In genomic region chr1:27832762-27833161, GRCh38 we compare ENCODE assay signal across 11 cellular contexts. TPM values are rescaled to one million over a fixed set of nuclear protein-coding genes. Genes with fewer than 3 reads are reported as not detected.
DNase-seq lines count a peak whose midpoint lies in the region; ATAC-seq and TF ChIP-seq lines count a peak whose summit lies in the region.
"Had no signal": no experiment of that assay in that cellular context is flagged by ENCODE, and none has a peak within 500 bp of the region (broad histone marks: within the 10 kb centered on the region; RNA-seq: fewer than 3 reads in every experiment).

No MANE protein-coding gene starts in this region.

- no peak for ATAC-seq in stimulated activated memory B cell treated with anti-CD40 and anti-IgM and Interleukin-4, amounts not matched to agents 10 μg/mL and 1 μg/mL and 100 μg/mL, for 72 hours
- ATAC-seq in heart right ventricle (no peak), GM21381 (IDR thresholded peaks at IDR 0.05; ENCODE audit: unreplicated experiment) (no peak)

- no peaks in the 10 kb centered on the region for H3K9me3 Mint-ChIP-seq in MCF 10A (ENCODE audit: unreplicated experiment)
- H3K9me3 Mint-ChIP-seq in stimulated activated memory B cell treated with anti-CD40 and anti-IgM and Interleukin-4, amounts not matched to agents 10 μg/mL and 1 μg/mL and 100 μg/mL, for 72 hours = no peaks in the 10 kb centered on the region

- CTCF ChIA-PET in MCF 10A (lab: Yijun Ruan, JAX) = interaction anchor here (0.6 kb wide), 1 partner anchor 376 kb away, joined by 3 read pairs; no protein-coding TSS in a partner anchor

- H3K9me3 ChIP-seq in breast epithelium (no peaks in the 10 kb centered on the region), SK-N-MC (ENCODE audit: low read depth, low read length) (no peaks in the 10 kb centered on the region), heart right ventricle (no peaks in the 10 kb centered on the region), adrenal gland (replicated peaks in 1 of 3) (no peaks in the 10 kb centered on the region)

- no TSS peak for BruUV-seq in MCF 10A (replicated peaks; lab: Mats Ljungman, UMichigan)

- POLR2A ChIA-PET in MCF 10A (lab: Yijun Ruan, JAX) = interaction anchor here (0.6 to 6.8 kb wide), 13 partner anchors 8 to 161 kb away, joined by 3 to 72 read pairs (median 5); partner anchors contain the start of genes FAM76A, IFI6, STX12 and XKR8

- H3K4me1 ChIP-seq in breast epithelium (peaks cover 5 to 14% of the 10 kb centered on the region in 2 donors), heart right ventricle (peaks cover 0 to 40% (median 22%) of the 10 kb centered on the region in 9 donors), adrenal gland (replicated peaks in 1 of 2) (peaks cover 4 to 15% of the 10 kb centered on the region in 2 donors)

- no peak for TF ChIP-seq CTCF in MCF 10A (IDR thresholded peaks at IDR 0.05; ENCODE audit: unreplicated experiment)
- no peak for TF ChIP-seq CTCF in breast epithelium (IDR thresholded peaks at IDR 0.05)
- no peak for TF ChIP-seq CTCF in heart right ventricle (IDR thresholded peaks at IDR 0.05)
- TF ChIP-seq CTCF in adrenal gland (IDR thresholded peaks at IDR 0.05) = no peak

- intact Hi-C loops in MCF 10A (cut with micrococcal nuclease) = loop anchor here (5.0 to 10.0 kb wide), 2 partner anchors 60 to 108 kb away; partner anchors contain the start of genes FAM76A and STX12
- intact Hi-C loops in breast epithelium (cut with DNase I; ENCODE audit: low total_unique reads) = no loop called here
- intact Hi-C loops in heart right ventricle (cut with DNase I) = no loop called here
- intact Hi-C loops in adrenal gland (cut with DNase I) = no loop called here

- no peaks in the 10 kb centered on the region for H3K27me3 ChIP-seq in breast epithelium
- no peaks in the 10 kb centered on the region for H3K27me3 ChIP-seq in heart right ventricle
- H3K27me3 ChIP-seq in adrenal gland = no peaks in the 10 kb centered on the region

- peak overlapping the region; percentile 55 for H3K9ac ChIP-seq in SK-N-MC (ENCODE audit: insufficient read length)

- no peaks in the 10 kb centered on the region for H3K36me3 ChIP-seq in breast epithelium
- H3K36me3 ChIP-seq in SK-N-MC (ENCODE audit: insufficient read depth, low read length) = peaks cover 42% of the 10 kb centered on the region
- H3K36me3 ChIP-seq in heart right ventricle = peaks cover 0 to 49% (median 8%) of the 10 kb centered on the region in 9 donors
- H3K36me3 ChIP-seq in adrenal gland (replicated peaks in 1 of 2) = no peaks in the 10 kb centered on the region

- no peak overlapping the region for H3K4me3 ChIP-seq in breast epithelium
- peak overlapping the region; percentile 84 for H3K4me3 ChIP-seq in SK-N-MC
- no peak overlapping the region for H3K4me3 ChIP-seq in heart right ventricle
- no peak overlapping the region for H3K4me3 ChIP-seq in adrenal gland

- DNase-seq in MCF 10A (ENCODE audit: unreplicated experiment) (peak; percentile 59), breast epithelium (ENCODE audit: low spot score in 2 of 2) (no peak), SK-N-MC (ENCODE audit: low read depth, low spot score) (no peak), fibroblast of peridontal ligament (ENCODE audit: extremely low read depth) (peak; percentile 21), heart right ventricle (no peak), adrenal gland (no peak)
- DNase-seq: NCI-H1694 treated with DMSO at 0.1 percent for 48 hours, posterior cingulate gyrus, RPMI8226 had no signal

- H3K36me3 Mint-ChIP-seq in MCF 10A (ENCODE audit: insufficient read depth, unreplicated experiment) = peaks cover 47% of the 10 kb centered on the region
- H3K36me3 Mint-ChIP-seq in stimulated activated memory B cell treated with anti-CD40 and anti-IgM and Interleukin-4, amounts not matched to agents 10 μg/mL and 1 μg/mL and 100 μg/mL, for 72 hours = peaks cover 8% of the 10 kb centered on the region

- peak overlapping the region; percentile 90 for H3K4me3 Mint-ChIP-seq in MCF 10A (ENCODE audit: unreplicated experiment)
- peak overlapping the region; percentile 5 for H3K4me3 Mint-ChIP-seq in stimulated activated memory B cell treated with anti-CD40 and anti-IgM and Interleukin-4, amounts not matched to agents 10 μg/mL and 1 μg/mL and 100 μg/mL, for 72 hours

- WGBS in heart right ventricle, 2 donors = 87 to 91% methylated on average over 2 of the region's 2 CpGs
- 85 to 94% (median 87%) methylated on average over 2 of the region's 2 CpGs for WGBS in adrenal gland, 4 donors

- peak overlapping the region; percentile 95 for H3K27ac Mint-ChIP-seq in MCF 10A (ENCODE audit: low read depth, unreplicated experiment)
- no peak overlapping the region for H3K27ac Mint-ChIP-seq in stimulated activated memory B cell treated with anti-CD40 and anti-IgM and Interleukin-4, amounts not matched to agents 10 μg/mL and 1 μg/mL and 100 μg/mL, for 72 hours

- no peaks in the 10 kb centered on the region for H3K27me3 Mint-ChIP-seq in MCF 10A (ENCODE audit: insufficient read depth, unreplicated experiment)
- H3K27me3 Mint-ChIP-seq in stimulated activated memory B cell treated with anti-CD40 and anti-IgM and Interleukin-4, amounts not matched to agents 10 μg/mL and 1 μg/mL and 100 μg/mL, for 72 hours = no peaks in the 10 kb centered on the region

- H3K27ac ChIP-seq in breast epithelium (no peak overlapping the region), SK-N-MC (peak overlapping the region; percentile 80), heart right ventricle (no peak overlapping the region), adrenal gland (no peak overlapping the region)

- TF ChIP-seq POLR2A in breast epithelium (IDR thresholded peaks at IDR 0.05) (no peak), adrenal gland (IDR thresholded peaks at IDR 0.05) (no peak)

- H3K4me1 Mint-ChIP-seq in MCF 10A (ENCODE audit: insufficient read depth, unreplicated experiment) = peaks cover 15% of the 10 kb centered on the region
- H3K4me1 Mint-ChIP-seq in stimulated activated memory B cell treated with anti-CD40 and anti-IgM and Interleukin-4, amounts not matched to agents 10 μg/mL and 1 μg/mL and 100 μg/mL, for 72 hours = peaks cover 26% of the 10 kb centered on the region

RNA-seq across cellular contexts. Expression of gene PPP1R8, which starts 2.2 kb away (rescaled TPM):
- 48.6 and 51.1 TPM in 2 replicates for total RNA-seq in MCF 10A (2022)
- 10 to 100 TPM; 36.1 to 43.5 (median 37.9) TPM for total RNA-seq in breast epithelium
- total RNA-seq in heart right ventricle = 10 to 100 TPM; 19.2 to 33.4 (median 26.2) TPM
- 10 to 100 TPM; 13.9 to 24.8 TPM for polyA plus RNA-seq in heart right ventricle
- total RNA-seq in adrenal gland = 10 to 100 TPM; 20.7 to 63.5 (median 30.4) TPM
- polyA plus RNA-seq in adrenal gland = 10 to 100 TPM; 16.9 to 45.0 (median 19.6) TPM

RNA-seq across cellular contexts. Expression of gene THEMIS2, which starts 39.6 kb away (rescaled TPM):
- total RNA-seq in MCF 10A (2022) (1.5 and 1.7 TPM in 2 replicates), breast epithelium (10 to 100 TPM; 22.0 to 52.0 (median 25.6) TPM), heart right ventricle (10 to 100 TPM in 2 of 10 donors, 1 to 10 TPM in 8; 2.5 to 29.3 (median 5.1) TPM), adrenal gland (10 to 100 TPM in 7 of 8 donors, 1 to 10 TPM in 1; 8.5 to 58.0 (median 31.9) TPM)
- polyA plus RNA-seq in heart right ventricle (1 to 10 TPM; 5.6 to 7.3 TPM), adrenal gland (10 to 100 TPM in 2 of 3 donors, 1 to 10 TPM in 1; 8.6 to 27.1 (median 13.9) TPM)

RNA-seq across cellular contexts. Expression of gene STX12, which starts 59.7 kb away (rescaled TPM):
- total RNA-seq in MCF 10A (2022) (34.6 and 36.1 TPM in 2 replicates), breast epithelium (100 to 1,000 TPM in 1 of 3 donors, 10 to 100 TPM in 2; 62.3 to 165 (median 80.8) TPM), heart right ventricle (10 to 100 TPM; 17.2 to 45.7 (median 22.5) TPM), adrenal gland (10 to 100 TPM; 27.5 to 81.9 (median 55.4) TPM)
- polyA plus RNA-seq in heart right ventricle (10 to 100 TPM; 15.1 to 20.4 TPM), adrenal gland (10 to 100 TPM; 18.4 to 72.1 (median 18.6) TPM)

Comparison
In these comparisons a context has a peak if more than half of its experiments do, and no peak if none do; other contexts are left out.
1. DNase-seq: peak in MCF 10A (single experiment) and fibroblast of peridontal ligament (single experiment); none in breast epithelium (0 of 2), SK-N-MC (single experiment), heart right ventricle (0 of 2) and adrenal gland (0 of 7).